ENCODE assay signal across 15 cellular contexts in the genomic region with DNA sequence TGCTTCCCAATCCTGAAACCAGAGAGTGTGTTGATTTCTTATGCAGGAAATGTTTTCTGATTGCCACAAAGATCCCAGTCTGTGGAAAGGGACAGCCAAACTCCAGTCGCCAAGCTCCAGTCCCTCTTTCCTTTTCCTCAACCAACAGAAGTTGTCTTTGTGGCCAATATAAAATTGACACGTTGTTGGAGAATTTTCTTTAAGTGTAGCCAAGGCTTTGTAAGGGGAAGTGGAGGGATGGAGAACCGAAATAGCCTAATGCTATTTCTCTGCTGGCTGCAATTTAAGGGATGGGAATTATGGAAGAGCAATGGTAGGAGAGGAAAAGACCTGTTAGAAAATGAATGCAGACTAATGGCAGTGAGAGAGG. TPM values are rescaled to one million over a fixed set of nuclear protein-coding genes. Genes with fewer than 3 reads are reported as not detected.
A peak's percentile ranks its signal among the peaks of the same experiment; 100 is the strongest.
DNase-seq lines count a peak whose midpoint lies in the region; ATAC-seq and TF ChIP-seq lines count a peak whose summit lies in the region.
"Had no signal": no experiment of that assay in that cellular context is flagged by ENCODE, and none has a peak within 500 bp of the region (broad histone marks: within the 10 kb centered on the region; RNA-seq: fewer than 3 reads in every experiment).

No MANE protein-coding gene starts in this region.

- peak overlapping the region; percentile 90 for H3K4me2 ChIP-seq in GM23338

- H3K4me3 ChIP-seq in GM23338 (peak overlapping the region; percentile 74), iPS-18a (ENCODE audit: low read length) (peak overlapping the region; percentile 80), skeletal muscle tissue (ENCODE audit: low read length in 3 of 3) (peak overlapping the region in 2 of 3 donors; percentile 43 to 53)

- TF ChIP-seq CTCF in GM23338 (conservative IDR thresholded peaks at IDR 0.05; ENCODE audit: low read depth in 2 of 2) = no peak

- H3K36me3 ChIP-seq in GM23338 (ENCODE audit: insufficient read depth) (no peaks in the 10 kb centered on the region), iPS-18a (ENCODE audit: control insufficient read depth, low read depth, low read length) (no peaks in the 10 kb centered on the region), skeletal muscle tissue (ENCODE audit: control insufficient read depth in 3 of 3, insufficient read depth in 3 of 3, low read length in 3 of 3) (no peaks in the 10 kb centered on the region)
- H3K36me3 ChIP-seq: adrenal gland had no signal

- peak overlapping the region; percentile 89 for H2AFZ ChIP-seq in GM23338

- no peak for DNase-seq in GM23338 (ENCODE audit: low spot score)
- peak in 5 of 61 donors; percentile 20 to 45 (median 27) for DNase-seq in caudate nucleus (lab: John Stamatoyannopoulos, UW)
- DNase-seq in DMS 273 treated with DMSO at 0.1 percent for 48 hours (lab: John Stamatoyannopoulos, UW) = no peak
- DNase-seq in NCI-H526 (lab: John Stamatoyannopoulos, UW) = no peak
- no peak for DNase-seq in middle frontal gyrus (ENCODE audit: extremely low spot score, low spot score)
- DNase-seq in activated CD8-positive, alpha-beta memory T cell treated with anti-CD3 and anti-CD28 coated beads for 24 hours = no peak
- DNase-seq: activated CD8-positive, alpha-beta memory T cell treated with anti-CD3 and anti-CD28 coated beads, Interleukin-2, amount 50 U/mL, for 4 hours; adrenal gland; CD4-positive, CD25-positive, alpha-beta regulatory T cell; NCI-H2081 treated with DMSO at 0.1 percent for 48 hours had no signal

- no peaks in the 10 kb centered on the region for H3F3A ChIP-seq in GM23338 (replicated peaks; ENCODE audit: low read depth)

- no peaks in the 10 kb centered on the region for H4K20me1 ChIP-seq in GM23338 (replicated peaks; ENCODE audit: insufficient read depth)

- H3K9me3 ChIP-seq in iPS-18a (ENCODE audit: control insufficient read depth, low read depth, low read length) (no peaks in the 10 kb centered on the region), skeletal muscle tissue (ENCODE audit: control insufficient read depth in 3 of 3, low read length in 3 of 3) (no peaks in the 10 kb centered on the region)
- H3K9me3 ChIP-seq: adrenal gland had no signal

- H3K9me2 ChIP-seq in GM23338 (ENCODE audit: insufficient read depth) = no peaks in the 10 kb centered on the region

- H3K27ac ChIP-seq in GM23338 (ENCODE audit: low read depth) (no peak overlapping the region), caudate nucleus (ENCODE audit: low read depth, low read length) (peak overlapping the region; percentile 91), iPS-18a (ENCODE audit: low read length) (no peak overlapping the region), skeletal muscle tissue (ENCODE audit: low read depth, low read length) (no peak overlapping the region)

- H3K4me1 ChIP-seq in GM23338 (ENCODE audit: insufficient read depth) (peaks cover 22% of the 10 kb centered on the region), iPS-18a (ENCODE audit: control insufficient read depth, low read depth, low read length) (peaks cover 12% of the 10 kb centered on the region), skeletal muscle tissue (ENCODE audit: control insufficient read depth in 3 of 3, insufficient read depth in 3 of 3, low read length in 3 of 3) (peaks cover 5 to 6% (median 6%) of the 10 kb centered on the region in 3 donors)

- no peaks in the 10 kb centered on the region; the same call in 1 of the 2 replicates for H3K79me2 ChIP-seq in GM23338 (replicated peaks; ENCODE audit: insufficient read depth)

- peaks cover 21% of the 10 kb centered on the region for H3K27me3 Mint-ChIP-seq in GM23338 (ENCODE audit: insufficient read depth, low read depth, poor library complexity)

- H3K27me3 ChIP-seq in GM23338 (ENCODE audit: insufficient read depth) = peaks cover 41% of the 10 kb centered on the region
- H3K27me3 ChIP-seq in iPS-18a (ENCODE audit: control insufficient read depth, insufficient read depth, low read length) = peaks cover 61% of the 10 kb centered on the region
- peaks cover 0 to 33% (median 0%) of the 10 kb centered on the region in 3 donors for H3K27me3 ChIP-seq in skeletal muscle tissue (ENCODE audit: control insufficient read depth in 3 of 3, insufficient read depth in 3 of 3, low read length in 3 of 3)
- H3K27me3 ChIP-seq: adrenal gland had no signal

- H3K9ac ChIP-seq in iPS-18a (ENCODE audit: low read length) (no peak overlapping the region), skeletal muscle tissue (ENCODE audit: low read depth in 1 of 3, low read length in 3 of 3) (peak overlapping the region in 1 of 3 donors; percentile 41)

- H3K4me3 Mint-ChIP-seq in GM23338 = peak overlapping the region; percentile 80

- ATAC-seq in GM23338 = no peak

- no peak overlapping the region for H3K27ac Mint-ChIP-seq in GM23338
- H3K27ac Mint-ChIP-seq: CD4-positive, CD25-positive, alpha-beta regulatory T cell; progenitor cell of endocrine pancreas had no signal

- no peaks in the 10 kb centered on the region for H3K36me3 Mint-ChIP-seq in GM23338 (ENCODE audit: low read depth)
- H3K36me3 Mint-ChIP-seq: CD4-positive, CD25-positive, alpha-beta regulatory T cell had no signal

- peaks cover 28% of the 10 kb centered on the region for H3K4me1 Mint-ChIP-seq in GM23338

- no peaks in the 10 kb centered on the region for H3K9me3 Mint-ChIP-seq in GM23338

TF ChIP-seq in GM23338, 12 proteins besides CTCF, POLR2A, EP300 and RAD21 (continues in another document):
- TF ChIP-seq EZH2 (IDR thresholded peaks at IDR 0.05; ENCODE audit: low read depth, unreplicated experiment) = no peak
- no peak for TF ChIP-seq POLR2AphosphoS5 (IDR thresholded peaks at IDR 0.05; ENCODE audit: low read depth)
- TF ChIP-seq CREB1 (CRISPR knock-in tag; IDR thresholded peaks at IDR 0.05; ENCODE audit: low read depth) = no peak
- no peak for TF ChIP-seq STAT1 (IDR thresholded peaks at IDR 0.05; ENCODE audit: unreplicated experiment)
- TF ChIP-seq ZNF331 (CRISPR knock-in tag; IDR thresholded peaks at IDR 0.05; ENCODE audit: low read depth) = no peak
- TF ChIP-seq, protein P1, sequence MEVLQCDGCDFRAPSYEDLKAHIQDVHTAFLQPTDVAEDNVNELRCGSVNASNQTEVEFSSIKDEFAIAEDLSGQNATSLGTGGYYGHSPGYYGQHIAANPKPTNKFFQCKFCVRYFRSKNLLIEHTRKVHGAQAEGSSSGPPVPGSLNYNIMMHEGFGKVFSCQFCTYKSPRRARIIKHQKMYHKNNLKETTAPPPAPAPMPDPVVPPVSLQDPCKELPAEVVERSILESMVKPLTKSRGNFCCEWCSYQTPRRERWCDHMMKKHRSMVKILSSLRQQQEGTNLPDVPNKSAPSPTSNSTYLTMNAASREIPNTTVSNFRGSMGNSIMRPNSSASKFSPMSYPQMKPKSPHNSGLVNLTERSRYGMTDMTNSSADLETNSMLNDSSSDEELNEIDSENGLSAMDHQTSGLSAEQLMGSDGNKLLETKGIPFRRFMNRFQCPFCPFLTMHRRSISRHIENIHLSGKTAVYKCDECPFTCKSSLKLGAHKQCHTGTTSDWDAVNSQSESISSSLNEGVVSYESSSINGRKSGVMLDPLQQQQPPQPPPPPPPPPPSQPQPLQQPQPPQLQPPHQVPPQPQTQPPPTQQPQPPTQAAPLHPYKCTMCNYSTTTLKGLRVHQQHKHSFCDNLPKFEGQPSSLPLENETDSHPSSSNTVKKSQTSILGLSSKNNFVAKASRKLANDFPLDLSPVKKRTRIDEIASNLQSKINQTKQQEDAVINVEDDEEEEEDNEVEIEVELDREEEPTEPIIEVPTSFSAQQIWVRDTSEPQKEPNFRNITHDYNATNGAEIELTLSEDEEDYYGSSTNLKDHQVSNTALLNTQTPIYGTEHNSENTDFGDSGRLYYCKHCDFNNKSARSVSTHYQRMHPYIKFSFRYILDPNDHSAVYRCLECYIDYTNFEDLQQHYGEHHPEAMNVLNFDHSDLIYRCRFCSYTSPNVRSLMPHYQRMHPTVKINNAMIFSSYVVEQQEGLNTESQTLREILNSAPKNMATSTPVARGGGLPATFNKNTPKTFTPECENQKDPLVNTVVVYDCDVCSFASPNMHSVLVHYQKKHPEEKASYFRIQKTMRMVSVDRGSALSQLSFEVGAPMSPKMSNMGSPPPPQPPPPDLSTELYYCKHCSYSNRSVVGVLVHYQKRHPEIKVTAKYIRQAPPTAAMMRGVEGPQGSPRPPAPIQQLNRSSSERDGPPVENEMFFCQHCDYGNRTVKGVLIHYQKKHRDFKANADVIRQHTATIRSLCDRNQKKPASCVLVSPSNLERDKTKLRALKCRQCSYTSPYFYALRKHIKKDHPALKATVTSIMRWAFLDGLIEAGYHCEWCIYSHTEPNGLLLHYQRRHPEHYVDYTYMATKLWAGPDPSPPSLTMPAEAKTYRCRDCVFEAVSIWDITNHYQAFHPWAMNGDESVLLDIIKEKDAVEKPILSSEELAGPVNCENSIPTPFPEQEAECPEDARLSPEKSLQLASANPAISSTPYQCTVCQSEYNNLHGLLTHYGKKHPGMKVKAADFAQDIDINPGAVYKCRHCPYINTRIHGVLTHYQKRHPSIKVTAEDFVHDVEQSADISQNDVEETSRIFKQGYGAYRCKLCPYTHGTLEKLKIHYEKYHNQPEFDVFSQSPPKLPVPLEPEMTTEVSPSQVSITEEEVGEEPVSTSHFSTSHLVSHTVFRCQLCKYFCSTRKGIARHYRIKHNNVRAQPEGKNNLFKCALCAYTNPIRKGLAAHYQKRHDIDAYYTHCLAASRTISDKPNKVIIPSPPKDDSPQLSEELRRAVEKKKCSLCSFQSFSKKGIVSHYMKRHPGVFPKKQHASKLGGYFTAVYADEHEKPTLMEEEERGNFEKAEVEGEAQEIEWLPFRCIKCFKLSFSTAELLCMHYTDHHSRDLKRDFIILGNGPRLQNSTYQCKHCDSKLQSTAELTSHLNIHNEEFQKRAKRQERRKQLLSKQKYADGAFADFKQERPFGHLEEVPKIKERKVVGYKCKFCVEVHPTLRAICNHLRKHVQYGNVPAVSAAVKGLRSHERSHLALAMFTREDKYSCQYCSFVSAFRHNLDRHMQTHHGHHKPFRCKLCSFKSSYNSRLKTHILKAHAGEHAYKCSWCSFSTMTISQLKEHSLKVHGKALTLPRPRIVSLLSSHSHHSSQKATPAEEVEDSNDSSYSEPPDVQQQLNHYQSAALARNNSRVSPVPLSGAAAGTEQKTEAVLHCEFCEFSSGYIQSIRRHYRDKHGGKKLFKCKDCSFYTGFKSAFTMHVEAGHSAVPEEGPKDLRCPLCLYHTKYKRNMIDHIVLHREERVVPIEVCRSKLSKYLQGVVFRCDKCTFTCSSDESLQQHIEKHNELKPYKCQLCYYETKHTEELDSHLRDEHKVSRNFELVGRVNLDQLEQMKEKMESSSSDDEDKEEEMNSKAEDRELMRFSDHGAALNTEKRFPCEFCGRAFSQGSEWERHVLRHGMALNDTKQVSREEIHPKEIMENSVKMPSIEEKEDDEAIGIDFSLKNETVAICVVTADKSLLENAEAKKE (CRISPR knock-in tag; IDR thresholded peaks at IDR 0.05) = no peak
- no peak for TF ChIP-seq NANOG (IDR thresholded peaks at IDR 0.05; ENCODE audit: borderline replicate concordance)
- no peak for TF ChIP-seq EZH2phosphoT487 (IDR thresholded peaks at IDR 0.05; ENCODE audit: unreplicated experiment)
- TF ChIP-seq JUNB (IDR thresholded peaks at IDR 0.05; ENCODE audit: unreplicated experiment) = no peak
- TF ChIP-seq ZNF114 (CRISPR knock-in tag; IDR thresholded peaks at IDR 0.05) = no peak

RNA-seq across cellular contexts. Expression of a gene that starts 5.4 kb away (rescaled TPM):
- 1.9 and 4.0 TPM in 2 replicates for total RNA-seq in GM23338 (2014; rRNA removed; shearing (Covaris generic))
- 0.63 and 0.92 TPM in 2 replicates for polyA plus RNA-seq in GM23338 (2016; fragmentation: Nextera tagmentation; extraction: Ambion mirVana)
- total RNA-seq in skeletal muscle tissue = 3.1 TPM
- total RNA-seq: CD4-positive, CD25-positive, alpha-beta regulatory T cell; RPMI7951 had no signal
- polyA plus RNA-seq: CD4-positive, CD25-positive, alpha-beta regulatory T cell; keratinocyte had no signal
